In the genomic region with DNA sequence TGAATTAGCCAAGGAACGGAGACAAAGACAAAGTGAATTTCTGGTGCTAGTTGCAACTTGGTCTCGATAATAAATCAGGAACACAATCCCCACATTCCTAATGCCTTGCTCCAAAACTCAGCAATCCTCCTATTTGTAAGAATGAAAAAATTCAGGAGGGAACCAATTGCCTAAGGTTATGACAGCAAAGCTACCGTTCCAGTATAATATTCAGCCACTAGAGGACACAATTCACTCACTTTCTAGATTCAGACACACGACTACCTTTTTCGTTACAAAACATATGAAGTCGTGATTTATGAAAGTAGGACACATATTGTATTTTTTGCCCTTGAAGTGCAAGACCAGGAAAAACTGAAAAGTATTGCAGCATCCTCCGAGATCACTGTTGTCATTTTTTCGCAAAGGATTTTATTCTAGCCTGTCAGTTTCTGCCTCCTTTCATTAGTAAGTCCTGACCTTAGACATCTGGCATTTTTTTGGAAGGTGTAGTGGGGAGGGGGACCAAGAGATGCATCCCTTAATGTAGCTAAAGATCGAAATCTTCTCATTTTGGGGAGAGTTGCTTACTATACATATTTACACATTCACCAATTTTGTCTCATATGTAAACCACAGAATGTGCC, we compare ENCODE assay signal across 8 cellular contexts.
DNase-seq lines count a peak whose midpoint lies in the region; ATAC-seq, FAIRE-seq and TF ChIP-seq lines count a peak whose summit lies in the region.

No MANE protein-coding gene starts in this region.

- no peak for TF ChIP-seq POLR2A in transverse colon (IDR thresholded peaks at IDR 0.05)

- no peaks in the 10 kb centered on the region for H4K20me1 ChIP-seq in astrocyte (ENCODE audit: insufficient read depth, low read length)

- 29 to 35% methylated on average over 9 of the region's 9 CpGs for WGBS in transverse colon (ENCODE audit: low coverage in 1 of 2), 2 donors

- peaks cover 3% of the 10 kb centered on the region for H3K36me3 Mint-ChIP-seq in astrocyte (ENCODE audit: low read depth, unreplicated experiment)

- no peak for TF ChIP-seq EP300 in transverse colon (IDR thresholded peaks at IDR 0.05; ENCODE audit: low read depth)

- DNase-seq in GM03348 (ENCODE audit: low spot score) (peak; percentile 61), NCI-H1092 (lab: John Stamatoyannopoulos, UW) (peak; percentile 1), astrocyte (ENCODE audit: low read depth) (peak; percentile 17), transverse colon (no peak), CD1c-positive myeloid dendritic cell (ENCODE audit: extremely low spot score) (no peak)
- DNase-seq in stimulated activated naive CD8-positive, alpha-beta T cell treated with anti-CD3 and anti-CD28 coated beads, Interleukin-15, Interleukin-2, amounts not matched to agents 100 U/mL and 50 U/mL, for 24 hours: no peak

- intact Hi-C loops in transverse colon (cut with DNase I; ENCODE audit: low total_unique reads): no loop called here

- H3K9me3 ChIP-seq in astrocyte (ENCODE audit: insufficient read depth, low read depth, low read length) (no peaks in the 10 kb centered on the region), transverse colon (no peaks in the 10 kb centered on the region)

- H3K36me3 ChIP-seq in astrocyte (ENCODE audit: insufficient read depth, low read length) (no peaks in the 10 kb centered on the region), transverse colon (no peaks in the 10 kb centered on the region)

- H3K9me3 Mint-ChIP-seq in astrocyte (ENCODE audit: unreplicated experiment): no peaks in the 10 kb centered on the region

- peaks cover 18% of the 10 kb centered on the region for H3K27me3 ChIP-seq in astrocyte (ENCODE audit: insufficient read depth, low read length)
- no peaks in the 10 kb centered on the region for H3K27me3 ChIP-seq in transverse colon

- no peak for ATAC-seq in GM21786 (IDR thresholded peaks at IDR 0.05; ENCODE audit: unreplicated experiment)
- no peak for ATAC-seq in stimulated activated naive CD8-positive, alpha-beta T cell treated with anti-CD3 and anti-CD28 coated beads, Interleukin-15, Interleukin-2, amounts not matched to agents 100 U/mL and 50 U/mL, for 24 hours

- H3K4me1 Mint-ChIP-seq in astrocyte (ENCODE audit: low read depth, unreplicated experiment): no peaks in the 10 kb centered on the region

- H3K27ac ChIP-seq in astrocyte (ENCODE audit: low read depth, low read length) (no peak overlapping the region), transverse colon (no peak overlapping the region)

- TF ChIP-seq CTCF in astrocyte (IDR thresholded peaks at IDR 0.05; ENCODE audit: insufficient read depth, low read depth, low read length) (peak; percentile 55), transverse colon (IDR thresholded peaks at IDR 0.05) (peak; percentile 56 to 74 (median 68))

- H3K4me3 Mint-ChIP-seq in astrocyte (ENCODE audit: unreplicated experiment): no peak overlapping the region

- no peak overlapping the region for H3K4me2 ChIP-seq in astrocyte (ENCODE audit: low read length)

- no peak overlapping the region for H3K4me3 ChIP-seq in astrocyte (ENCODE audit: insufficient read depth, low read depth, low read length)
- H3K4me3 ChIP-seq in transverse colon: no peak overlapping the region

- no peak overlapping the region for H3K27ac Mint-ChIP-seq in astrocyte (ENCODE audit: unreplicated experiment)

- H3K79me2 ChIP-seq in astrocyte (ENCODE audit: insufficient read depth, low read length): no peaks in the 10 kb centered on the region

- in situ Hi-C loops in transverse colon (cut with MboI; ENCODE audit: low pct_ligation_motif_present in 1 of 4, low pct_unique_long_range_greater_than_20kb in 1 of 4, low sequenced_read_pairs in 3 of 4): no loop called here

- H3K27me3 Mint-ChIP-seq in astrocyte (ENCODE audit: low read depth, unreplicated experiment): peaks cover 21% of the 10 kb centered on the region

- H2AFZ ChIP-seq in astrocyte (ENCODE audit: low read depth, low read length): no peak overlapping the region

- H3K4me1 ChIP-seq in astrocyte (ENCODE audit: insufficient read depth, low read length): no peaks in the 10 kb centered on the region
- H3K4me1 ChIP-seq in transverse colon: no peaks in the 10 kb centered on the region

- FAIRE-seq in astrocyte (lab: Jason Lieb, UNC): peak; percentile 20
- peak; percentile 94 for FAIRE-seq in islet of Langerhans (lab: Jason Lieb, UNC)

- no peak overlapping the region for H3K9ac ChIP-seq in astrocyte (ENCODE audit: low read length)

Comparison
In these comparisons a context has a peak if more than half of its experiments do, and no peak if none do; other contexts are left out.
1. DNase-seq: peak in GM03348 (single experiment), NCI-H1092 (single experiment) and astrocyte (single experiment); none in transverse colon (single experiment), CD1c-positive myeloid dendritic cell (single experiment) and stimulated activated naive CD8-positive, alpha-beta T cell treated with anti-CD3 and anti-CD28 coated beads, Interleukin-15, Interleukin-2, amounts not matched to agents 100 U/mL and 50 U/mL, for 24 hours (single experiment).